8 cellular contexts compared by ENCODE assay signal in the genomic region with DNA sequence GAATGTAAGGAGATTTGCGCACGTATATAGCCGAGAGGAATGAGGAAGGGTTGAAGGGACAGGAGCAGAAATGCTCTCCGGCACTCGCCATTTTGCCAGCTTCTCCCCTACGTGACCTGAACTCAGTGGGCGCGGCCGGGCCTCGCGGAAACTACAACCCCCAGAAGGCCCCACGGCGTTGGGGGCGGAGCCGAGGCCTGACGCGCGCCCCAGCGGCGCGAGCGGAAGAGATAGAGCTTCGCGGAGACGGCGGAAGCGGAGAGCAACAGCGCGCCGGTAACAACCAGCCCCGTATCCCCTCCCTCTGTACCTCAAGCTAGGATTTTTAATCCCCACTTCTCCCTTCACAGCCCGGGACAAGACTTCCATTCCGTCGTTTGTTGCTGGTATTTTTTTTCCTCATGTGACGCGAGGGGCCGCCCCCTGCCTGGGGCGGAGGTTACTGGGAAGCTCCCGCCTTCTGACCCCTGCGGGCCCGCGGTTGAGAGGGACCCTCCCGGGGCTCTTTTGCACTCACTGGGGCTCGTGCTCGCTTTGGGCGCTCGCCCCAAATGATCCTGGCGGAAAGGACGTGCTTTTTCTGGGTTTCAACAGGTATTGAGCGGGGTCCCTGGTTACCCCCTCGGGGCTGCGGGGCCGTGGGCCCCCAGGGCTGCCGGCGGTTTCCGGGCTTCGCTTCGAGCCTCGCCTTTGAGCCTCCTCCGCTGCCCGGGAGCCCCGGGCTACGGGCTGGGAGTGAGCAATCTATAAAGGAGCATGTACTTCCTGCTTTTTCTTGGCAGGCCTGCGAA. TPM values are rescaled to one million over a fixed set of nuclear protein-coding genes. Genes with fewer than 3 reads are reported as not detected.
DNase-seq lines count a peak whose midpoint lies in the region; ATAC-seq, FAIRE-seq and TF ChIP-seq lines count a peak whose summit lies in the region.

R3HCC1L (plus strand) TSS at position 227 of the 791 bp plus-strand sequence. CDS start 73,458 bp downstream, outside the sequence.

- H3K4me3 ChIP-seq in astrocyte (ENCODE audit: insufficient read depth, low read depth, low read length) (peak within 1 kb of the TSS; percentile 91), hepatocyte (peak within 1 kb of the TSS; percentile 84), aorta (ENCODE audit: low read length in 2 of 2) (peak within 1 kb of the TSS; percentile 78 to 79)

- H3K4me1 ChIP-seq in astrocyte (ENCODE audit: insufficient read depth, low read length): peaks cover 4% of the 10 kb centered on the region
- H3K4me1 ChIP-seq in hepatocyte (ENCODE audit: insufficient read depth): peaks cover 11% of the 10 kb centered on the region
- H3K4me1 ChIP-seq in aorta (ENCODE audit: control insufficient read depth in 1 of 2, insufficient read depth in 2 of 2, low read length in 2 of 2): peaks cover 0 to 4% of the 10 kb centered on the region in 2 donors

- no peak for TF ChIP-seq CTCF in astrocyte (IDR thresholded peaks at IDR 0.05; ENCODE audit: insufficient read depth, low read depth, low read length)
- no peak for TF ChIP-seq CTCF in hepatocyte (IDR thresholded peaks at IDR 0.05; ENCODE audit: poor library complexity)

- DNase-seq in GM18507 (ENCODE audit: extremely low spot score, insufficient read length, low read depth) (peak; percentile 73), NCI-H1930 (lab: John Stamatoyannopoulos, UW) (peak; percentile 76 to 82), T-helper 22 cell (ENCODE audit: low read depth) (peak; percentile 81), astrocyte (ENCODE audit: low read depth) (peak; percentile 60), hepatocyte (ENCODE audit: low spot score) (peak; percentile 94), renal cortical epithelial cell (ENCODE audit: low read depth) (peak; percentile 65), aorta (peak; percentile 96 to 97)

- H3K4me2 ChIP-seq in astrocyte (ENCODE audit: low read length) (peak within 1 kb of the TSS; percentile 95), hepatocyte (peak within 1 kb of the TSS; percentile 90)

- WGBS in hepatocyte (ENCODE audit: low lambda C conversion rate, missing lambda C conversion rate): 2% methylated on average over 64 of the region's 64 CpGs
- 1% methylated on average over 63 to 64 of the region's 64 CpGs for WGBS in aorta, 2 donors

- peak within 1 kb of the TSS; percentile 90 for H3K27ac Mint-ChIP-seq in astrocyte (ENCODE audit: unreplicated experiment)

- H3K4me1 Mint-ChIP-seq in astrocyte (ENCODE audit: low read depth, unreplicated experiment): peaks cover 14% of the 10 kb centered on the region

- intact Hi-C loops in aorta (cut with DNase I): no loop called here

- FAIRE-seq in GM18507 (lab: Jason Lieb, UNC): peak; percentile 97
- FAIRE-seq in astrocyte (lab: Jason Lieb, UNC): no peak

- H2AFZ ChIP-seq in astrocyte (ENCODE audit: low read depth, low read length) (peak within 1 kb of the TSS; percentile 96), hepatocyte (peak within 1 kb of the TSS; percentile 86)

- no peaks in the 10 kb centered on the region for H3K9me2 ChIP-seq in hepatocyte (replicated peaks; ENCODE audit: insufficient read depth)

- H3K27me3 ChIP-seq in astrocyte (ENCODE audit: insufficient read depth, low read length) (no peaks in the 10 kb centered on the region), hepatocyte (no peaks in the 10 kb centered on the region), aorta (ENCODE audit: control insufficient read depth in 1 of 2, insufficient read depth in 2 of 2, low read length in 1 of 2) (no peaks in the 10 kb centered on the region)

- H3K9ac ChIP-seq in astrocyte (ENCODE audit: low read length): peak within 1 kb of the TSS; percentile 95

- H3K27me3 Mint-ChIP-seq in astrocyte (ENCODE audit: low read depth, unreplicated experiment): no peaks in the 10 kb centered on the region

- no peaks in the 10 kb centered on the region for H3K9me3 ChIP-seq in astrocyte (ENCODE audit: insufficient read depth, low read depth, low read length)
- no peaks in the 10 kb centered on the region for H3K9me3 ChIP-seq in hepatocyte (ENCODE audit: low read depth)
- no peaks in the 10 kb centered on the region for H3K9me3 ChIP-seq in aorta (ENCODE audit: control insufficient read depth, low read length)

- peaks cover 20% of the 10 kb centered on the region for H4K20me1 ChIP-seq in astrocyte (ENCODE audit: insufficient read depth, low read length)
- H4K20me1 ChIP-seq in hepatocyte (ENCODE audit: insufficient read depth, poor library complexity, severe bottlenecking): peaks cover 13% of the 10 kb centered on the region

- H3K27ac ChIP-seq in astrocyte (ENCODE audit: low read depth, low read length) (peak within 1 kb of the TSS; percentile 89), hepatocyte (peak within 1 kb of the TSS; percentile 98), aorta (ENCODE audit: low read depth in 1 of 2, low read length in 2 of 2) (peak within 1 kb of the TSS in 1 of 2 donors; percentile 77)

- ATAC-seq in HG02943 (IDR thresholded peaks at IDR 0.05; ENCODE audit: low read depth, unreplicated experiment) (peak; percentile 76), aorta (ENCODE audit: low FRiP score) (peak; percentile 98)

- peak within 1 kb of the TSS; percentile 97 for H3K4me3 Mint-ChIP-seq in astrocyte (ENCODE audit: unreplicated experiment)

- peaks cover 6% of the 10 kb centered on the region for H3K9me3 Mint-ChIP-seq in astrocyte (ENCODE audit: unreplicated experiment)

- peaks cover 3% of the 10 kb centered on the region for H3K36me3 Mint-ChIP-seq in astrocyte (ENCODE audit: low read depth, unreplicated experiment)

- H3K36me3 ChIP-seq in astrocyte (ENCODE audit: insufficient read depth, low read length): no peaks in the 10 kb centered on the region
- H3K36me3 ChIP-seq in hepatocyte (replicated peaks; ENCODE audit: insufficient read depth, low read depth): no peaks in the 10 kb centered on the region
- no peaks in the 10 kb centered on the region for H3K36me3 ChIP-seq in aorta (ENCODE audit: control insufficient read depth in 1 of 2, insufficient read depth in 2 of 2, low read length in 1 of 2)

- peaks cover 51% of the 10 kb centered on the region for H3K79me2 ChIP-seq in astrocyte (ENCODE audit: insufficient read depth, low read length)
- peaks cover 48% of the 10 kb centered on the region for H3K79me2 ChIP-seq in hepatocyte

RNA-seq across cellular contexts. Expression of gene R3HCC1L, which starts in this region (rescaled TPM):
- total RNA-seq in astrocyte: 18.3 and 19.9 TPM in 2 replicates
- total RNA-seq in hepatocyte: 10.8 and 12.7 TPM in 2 replicates
- polyA plus RNA-seq in hepatocyte: 5.2 and 10.2 TPM in 2 replicates
- 18.4 and 24.3 TPM in 2 replicates for total RNA-seq in renal cortical epithelial cell
- total RNA-seq in aorta: 10 to 100 TPM in 1 of 2 donors, 1 to 10 TPM in 1; 9.7 to 17.5 TPM
- polyA plus RNA-seq in aorta: 1 to 10 TPM; 7.7 to 9.9 TPM
